ENCODE assay signal across 17 cellular contexts in the genomic region with DNA sequence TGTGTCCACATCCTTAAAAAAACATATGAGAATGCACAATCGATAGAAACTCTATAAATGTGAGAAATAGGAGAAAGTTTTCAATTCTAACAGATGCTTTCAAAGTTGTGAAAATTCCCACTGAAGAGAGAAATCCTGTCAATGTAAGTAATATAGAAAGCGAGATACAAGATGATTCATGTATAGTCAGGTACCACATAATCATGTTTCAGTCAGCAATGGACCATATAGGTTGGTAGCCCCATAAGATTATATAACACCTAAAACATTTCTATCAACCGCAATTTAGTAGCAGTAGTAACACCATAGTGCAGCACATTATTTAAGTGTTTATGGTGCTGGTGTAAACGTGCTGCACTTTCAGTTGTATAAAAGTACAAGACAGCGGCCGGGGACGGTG. TPM values are rescaled to one million over a fixed set of nuclear protein-coding genes. Genes with fewer than 3 reads are reported as not detected.
DNase-seq lines count a peak whose midpoint lies in the region; ATAC-seq, FAIRE-seq and TF ChIP-seq lines count a peak whose summit lies in the region.
"Had no signal": no experiment of that assay in that cellular context is flagged by ENCODE, and none has a peak within 500 bp of the region (broad histone marks: within the 10 kb centered on the region; RNA-seq: fewer than 3 reads in every experiment).

No MANE protein-coding gene starts in this region.

- H2AFZ ChIP-seq in mammary epithelial cell (ENCODE audit: low read depth, low read length): no peak overlapping the region

- intact Hi-C loops in mammary epithelial cell (cut with micrococcal nuclease): no loop called here
- intact Hi-C loops in MCF 10A (cut with micrococcal nuclease): no loop called here
- intact Hi-C loops in Panc1 (cut with micrococcal nuclease; ENCODE audit: unreplicated experiment): no loop called here

- TF ChIP-seq RAD21 in liver (IDR thresholded peaks at IDR 0.05): no peak

- TSS peak; percentile 22 for BruUV-seq in mammary epithelial cell (replicated peaks; lab: Mats Ljungman, UMichigan)
- no TSS peak for BruUV-seq in MCF 10A (replicated peaks; lab: Mats Ljungman, UMichigan)
- BruUV-seq in Panc1 (replicated peaks; lab: Mats Ljungman, UMichigan): TSS peak; percentile 76

- no peaks in the 10 kb centered on the region for H3K27me3 Mint-ChIP-seq in MCF 10A (ENCODE audit: insufficient read depth, unreplicated experiment)
- H3K27me3 Mint-ChIP-seq: CD4-positive, alpha-beta memory T cell had no signal

- DNase-seq in mammary epithelial cell (no peak), MCF 10A (ENCODE audit: unreplicated experiment) (no peak), Panc1 (ENCODE audit: low read depth, low spot score) (no peak), Ammon's horn (ENCODE audit: low spot score) (no peak), D721Med (ENCODE audit: insufficient read length, low spot score) (no peak)
- DNase-seq: CD4-positive, alpha-beta memory T cell; DMS79; HFFc6; KBM-7; NCI-H1105 treated with DMSO at 0.1 percent for 48 hours; NCI-H1694; NCI-H2081 treated with DMSO at 0.1 percent for 48 hours; NCI-H510A; NCI-H774; OCI-M1 had no signal

- H3K27ac ChIP-seq in mammary epithelial cell (ENCODE audit: insufficient read depth, low read depth, low read length) (no peak overlapping the region), Panc1 (ENCODE audit: low read length) (no peak overlapping the region), liver (ENCODE audit: low read depth in 1 of 2, low read length in 2 of 2) (no peak overlapping the region)

- WGBS in mammary epithelial cell (ENCODE audit: low coverage, missing lambda C conversion rate): over 99% methylated on average over 7 of the region's 7 CpGs
- WGBS in liver: 97% methylated on average over 7 of the region's 7 CpGs

- no peak overlapping the region for H3K4me2 ChIP-seq in mammary epithelial cell (ENCODE audit: insufficient read depth, low read depth, low read length)

- H3K27me3 ChIP-seq in mammary epithelial cell (ENCODE audit: insufficient read depth, low read length) (no peaks in the 10 kb centered on the region), Panc1 (ENCODE audit: control insufficient read depth, insufficient read depth, low read length) (no peaks in the 10 kb centered on the region), liver (ENCODE audit: control insufficient read depth in 4 of 4, insufficient read depth in 4 of 4, low read length in 3 of 4) (no peaks in the 10 kb centered on the region)

- H3K9me3 ChIP-seq in mammary epithelial cell (replicated peaks; ENCODE audit: insufficient read depth, low read length): peaks cover 54% of the 10 kb centered on the region
- H3K9me3 ChIP-seq in Panc1 (ENCODE audit: control insufficient read depth, insufficient read depth, low read depth, low read length): peaks cover 23% of the 10 kb centered on the region
- H3K9me3 ChIP-seq in liver (ENCODE audit: control insufficient read depth in 4 of 4, low read length in 3 of 4): peaks cover 27 to 35% (median 28%) of the 10 kb centered on the region in 4 donors

- in situ Hi-C loops in mammary epithelial cell (cut with MboI; ENCODE audit: low sequenced_read_pairs in 2 of 2) (no loop called here), Panc1 (cut with HindIII; ENCODE audit: low pct_unique_long_range_greater_than_20kb, low sequenced_read_pairs) (no loop called here)

- H3K36me3 ChIP-seq in mammary epithelial cell (ENCODE audit: insufficient read depth, low read length) (peaks cover 32% of the 10 kb centered on the region), Panc1 (ENCODE audit: control insufficient read depth, insufficient read depth, low read length) (peaks cover 8% of the 10 kb centered on the region; the same call in 1 of the 2 replicates), liver (ENCODE audit: control insufficient read depth in 4 of 4, insufficient read depth in 3 of 4, low read depth in 1 of 4, low read length in 3 of 4) (peaks cover 32 to 62% (median 51%) of the 10 kb centered on the region in 4 donors)

- no peak overlapping the region for H3K9ac ChIP-seq in mammary epithelial cell (ENCODE audit: insufficient read depth, low read length)
- H3K9ac ChIP-seq in liver (ENCODE audit: low read depth in 1 of 2, low read length in 2 of 2): no peak overlapping the region

- no peak for FAIRE-seq in D721Med (lab: Jason Lieb, UNC)
- FAIRE-seq: H54 had no signal

- H4K20me1 ChIP-seq in mammary epithelial cell (ENCODE audit: insufficient read depth, low read length): no peaks in the 10 kb centered on the region

- CTCF ChIA-PET in mammary epithelial cell (lab: Charles Lee; ENCODE audit: low non-redundant PET) (no interaction called here), MCF 10A (lab: Yijun Ruan, JAX) (interaction anchor here (0.7 kb wide), 1 partner anchor 11 kb away, joined by 3 read pairs; no protein-coding TSS in a partner anchor), Panc1 (lab: Charles Lee) (no interaction called here)

- no peaks in the 10 kb centered on the region for H3K4me1 Mint-ChIP-seq in MCF 10A (ENCODE audit: insufficient read depth, unreplicated experiment)

- H3K79me2 ChIP-seq in mammary epithelial cell (ENCODE audit: insufficient read depth, low read length): no peaks in the 10 kb centered on the region

- no peak for ATAC-seq in Panc1

- POLR2A ChIA-PET in MCF 10A (lab: Yijun Ruan, JAX) (no interaction called here), Panc1 (lab: Charles Lee) (no interaction called here)

- H3K4me1 ChIP-seq in mammary epithelial cell (ENCODE audit: insufficient read depth, low read length): no peaks in the 10 kb centered on the region
- no peaks in the 10 kb centered on the region for H3K4me1 ChIP-seq in Panc1 (ENCODE audit: control insufficient read depth, insufficient read depth, low read length)
- peaks cover 0 to 1% (median 0%) of the 10 kb centered on the region in 4 donors for H3K4me1 ChIP-seq in liver (ENCODE audit: control insufficient read depth in 4 of 4, insufficient read depth in 4 of 4, low read length in 3 of 4)

- TF ChIP-seq CTCF in mammary epithelial cell (conservative IDR thresholded peaks at IDR 0.05 in 1 of 2, IDR thresholded peaks at IDR 0.05 in 1 of 2; ENCODE audit: extremely low read depth in 1 of 2, insufficient read depth in 1 of 2, low read depth in 1 of 2, low read length in 2 of 2): no peak
- no peak for TF ChIP-seq CTCF in MCF 10A (IDR thresholded peaks at IDR 0.05; ENCODE audit: unreplicated experiment)
- TF ChIP-seq CTCF in Panc1 (IDR thresholded peaks at IDR 0.05): no peak
- no peak for TF ChIP-seq CTCF in liver (IDR thresholded peaks at IDR 0.05; ENCODE audit: low read depth, low read length, missing input control)
- no peak for TF ChIP-seq CTCF in D721Med (IDR thresholded peaks at IDR 0.05; ENCODE audit: insufficient read depth, missing control alignments)

- H3K4me3 Mint-ChIP-seq in MCF 10A (ENCODE audit: unreplicated experiment): no peak overlapping the region
- H3K4me3 Mint-ChIP-seq: CD4-positive, alpha-beta memory T cell; HFFc6 had no signal

- H3K36me3 Mint-ChIP-seq in MCF 10A (ENCODE audit: insufficient read depth, unreplicated experiment): peaks cover 84% of the 10 kb centered on the region

- H3K4me3 ChIP-seq in mammary epithelial cell (replicated peaks in 1 of 3; ENCODE audit: insufficient read depth in 1 of 3, low read depth in 2 of 3, low read length in 3 of 3) (no peak overlapping the region), Panc1 (ENCODE audit: low read depth in 2 of 2, low read length in 2 of 2) (no peak overlapping the region), liver (ENCODE audit: low read depth in 1 of 3, low read length in 3 of 3) (peak overlapping the region in 2 of 3 donors; percentile 31 to 37)

- dilution Hi-C loops in mammary epithelial cell (cut with HindIII; ENCODE audit: low sequenced_read_pairs): loop anchor here (5.0 kb wide), 1 partner anchor 67 kb away; no protein-coding TSS in a partner anchor

- H3K9me3 Mint-ChIP-seq in MCF 10A (ENCODE audit: unreplicated experiment): peaks cover 11% of the 10 kb centered on the region

- no peak overlapping the region for H3K27ac Mint-ChIP-seq in MCF 10A (ENCODE audit: low read depth, unreplicated experiment)
- H3K27ac Mint-ChIP-seq: CD4-positive, alpha-beta memory T cell; HFFc6 had no signal

RNA-seq across cellular contexts. Expression of gene ZNF791, which starts 18.5 kb away (rescaled TPM):
- total RNA-seq in mammary epithelial cell (10 to 100 TPM; 15.3 to 18.6 TPM), MCF 10A (2022) (23.7 and 40.2 TPM in 2 replicates), Panc1 (2021; ENCODE audit: unreplicated experiment) (19.0 TPM), liver (10 to 100 TPM in 1 of 2 donors, 1 to 10 TPM in 1; 9.2 to 10.3 TPM)
- polyA plus RNA-seq in mammary epithelial cell (6.2 TPM), liver (1 to 10 TPM; 3.1 to 4.8 TPM)
- 19.1 TPM for polyA minus RNA-seq in mammary epithelial cell
- 8.8 TPM for polyA plus RNA-seq in Panc1 (2012; ENCODE audit: insufficient read length)

RNA-seq across cellular contexts. Expression of gene ZNF490, which starts 18.6 kb away (rescaled TPM):
- total RNA-seq in mammary epithelial cell (1 to 10 TPM; 6.5 to 8.3 TPM), MCF 10A (2022) (6.9 and 8.4 TPM in 2 replicates), Panc1 (2021; ENCODE audit: unreplicated experiment) (7.0 TPM), liver (1 to 10 TPM; 3.5 to 6.1 TPM)
- polyA plus RNA-seq in mammary epithelial cell (2.2 TPM), liver (1 to 10 TPM in 1 of 2 donors, under 1 TPM in 1; 0.93 to 1.0 TPM)
- 40.1 TPM for polyA minus RNA-seq in mammary epithelial cell
- 1.8 TPM for polyA plus RNA-seq in Panc1 (2012; ENCODE audit: insufficient read length)

RNA-seq across cellular contexts. Expression of gene MAN2B1, which starts 37.3 kb away (rescaled TPM):
- total RNA-seq in mammary epithelial cell: 10 to 100 TPM; 36.3 to 57.2 TPM
- 28.3 TPM for polyA plus RNA-seq in mammary epithelial cell
- polyA minus RNA-seq in mammary epithelial cell: 60.4 TPM
- total RNA-seq in MCF 10A (2022): 53.8 and 67.0 TPM in 2 replicates
- total RNA-seq in Panc1 (2021; ENCODE audit: unreplicated experiment): 43.0 TPM
- 28.9 TPM for polyA plus RNA-seq in Panc1 (2012; ENCODE audit: insufficient read length)
- total RNA-seq in liver: 10 to 100 TPM; 41.3 to 42.9 TPM
- polyA plus RNA-seq in liver: 10 to 100 TPM; 23.5 to 28.9 TPM

RNA-seq across cellular contexts. Expression of gene WDR83, which starts 37.4 kb away (rescaled TPM):
- 1 to 10 TPM; 6.7 to 8.1 TPM for total RNA-seq in mammary epithelial cell
- 8.2 TPM for polyA plus RNA-seq in mammary epithelial cell
- 6.0 TPM for polyA minus RNA-seq in mammary epithelial cell
- 9.3 and 11.7 TPM in 2 replicates for total RNA-seq in MCF 10A (2022)
- 10.8 TPM for total RNA-seq in Panc1 (2021; ENCODE audit: unreplicated experiment)
- 28.4 TPM for polyA plus RNA-seq in Panc1 (2012; ENCODE audit: insufficient read length)
- 1 to 10 TPM; 4.0 to 5.1 TPM for total RNA-seq in liver
- 1 to 10 TPM; 3.9 to 4.4 TPM for polyA plus RNA-seq in liver

RNA-seq across cellular contexts. Expression of gene DHPS, which starts 52.5 kb away (rescaled TPM):
- 10 to 100 TPM; 46.5 to 73.8 TPM for total RNA-seq in mammary epithelial cell
- 69.0 TPM for polyA plus RNA-seq in mammary epithelial cell
- polyA minus RNA-seq in mammary epithelial cell: 86.4 TPM
- total RNA-seq in MCF 10A (2022): 74.2 and 85.8 TPM in 2 replicates
- total RNA-seq in Panc1 (2021; ENCODE audit: unreplicated experiment): 76.9 TPM
- polyA plus RNA-seq in Panc1 (2012; ENCODE audit: insufficient read length): 105 TPM
- total RNA-seq in liver: 10 to 100 TPM; 29.1 to 53.9 TPM
- polyA plus RNA-seq in liver: 10 to 100 TPM; 34.8 to 50.3 TPM

Comparison
In these comparisons a context has a peak if more than half of its experiments do, and no peak if none do; other contexts are left out.
1. H3K4me3 ChIP-seq: peak in liver (2 of 3); none in mammary epithelial cell (0 of 3) and Panc1 (0 of 2).